In genomic region chr20:64211874-64212658, GRCh38 we compare ENCODE assay signal across 24 cellular contexts. TPM values are rescaled to one million over a fixed set of nuclear protein-coding genes. Genes with fewer than 3 reads are reported as not detected.
A peak's percentile ranks its signal among the peaks of the same experiment; 100 is the strongest.
DNase-seq lines count a peak whose midpoint lies in the region; ATAC-seq, FAIRE-seq and TF ChIP-seq lines count a peak whose summit lies in the region.
"Had no signal": no experiment of that assay in that cellular context is flagged by ENCODE, and none has a peak within 500 bp of the region (broad histone marks: within the 10 kb centered on the region; RNA-seq: fewer than 3 reads in every experiment).

No MANE protein-coding gene starts in this region.

- CTCF ChIA-PET in HEK293 (lab: Yijun Ruan, JAX) (interaction anchor here (0.6 to 1.1 kb wide), 2 partner anchors 12 to 133 kb away, joined by 3 to 4 read pairs; partner anchors contain the start of gene RGS19), HepG2 (lab: Yijun Ruan, JAX; ENCODE audit: low intra/inter-chr PET ratio, low total read pairs) (no interaction called here)

- TF ChIP-seq EP300 in esophagus muscularis mucosa (IDR thresholded peaks at IDR 0.05), result no peak
- TF ChIP-seq EP300 in HepG2 (IDR thresholded peaks at IDR 0.05; ENCODE audit: low read depth in 2 of 2, low read length in 2 of 2), result no peak
- no peak for TF ChIP-seq EP300 in HepG2 (CRISPR knock-in tag; IDR thresholded peaks at IDR 0.05; ENCODE audit: borderline replicate concordance)

- H3K9ac ChIP-seq in HepG2 (ENCODE audit: insufficient read depth, low read depth, low read length), result peak overlapping the region; percentile 51; the same call in 1 of the 2 replicates
- H3K9ac ChIP-seq in stomach smooth muscle (ENCODE audit: low read length in 2 of 2), result no peak overlapping the region

- peak overlapping the region; percentile 67 for H3K4me2 ChIP-seq in HepG2 (ENCODE audit: low read depth, low read length)

- TF ChIP-seq RAD21 in HepG2 (CRISPR knock-in tag; IDR thresholded peaks at IDR 0.05), result no peak

- H3K9me3 Mint-ChIP-seq in chondrocyte (ENCODE audit: low read depth), result no peaks in the 10 kb centered on the region
- H3K9me3 Mint-ChIP-seq: activated naive CD4-positive, alpha-beta T cell treated with anti-CD3 and anti-CD28 coated beads for 36 hours had no signal

- H3K4me3 ChIP-seq in HEK293 (ENCODE audit: low read depth, low read length), result no peak overlapping the region
- no peak overlapping the region for H3K4me3 ChIP-seq in esophagus muscularis mucosa
- H3K4me3 ChIP-seq in HepG2 (replicated peaks in 1 of 3; ENCODE audit: insufficient read depth in 1 of 3, low read depth in 2 of 3, low read length in 3 of 3), result peak overlapping the region in 2 of 3 experiments; percentile 17 to 51; a peak in 2 of 6 replicates
- no peak overlapping the region for H3K4me3 ChIP-seq in stomach smooth muscle (ENCODE audit: low read length in 2 of 2)
- H3K4me3 ChIP-seq: SJCRH30, skin epidermis, uterus had no signal

- H3K36me3 ChIP-seq in HEK293 (ENCODE audit: control insufficient read depth in 2 of 2, insufficient read depth in 1 of 2, low read length in 2 of 2) (no peaks in the 10 kb centered on the region), esophagus muscularis mucosa (no peaks in the 10 kb centered on the region), HepG2 (replicated peaks in 1 of 2; ENCODE audit: control insufficient read depth in 1 of 2, insufficient read depth in 2 of 2, low read length in 2 of 2) (no peaks in the 10 kb centered on the region), stomach smooth muscle (ENCODE audit: control insufficient read depth in 2 of 2, insufficient read depth in 2 of 2, low read length in 2 of 2) (no peaks in the 10 kb centered on the region)
- H3K36me3 ChIP-seq: SJCRH30, uterus had no signal

- H3K79me2 ChIP-seq in HepG2 (ENCODE audit: insufficient read depth, low read length), result no peaks in the 10 kb centered on the region

- H3K27me3 Mint-ChIP-seq in chondrocyte (ENCODE audit: low read depth), result peaks cover 40% of the 10 kb centered on the region

- TF ChIP-seq POLR2A in esophagus muscularis mucosa (IDR thresholded peaks at IDR 0.05; ENCODE audit: low read depth), result no peak
- no peak for TF ChIP-seq POLR2A in HepG2 (IDR thresholded peaks at IDR 0.05; ENCODE audit: insufficient read depth in 1 of 2, low read depth in 2 of 2, low read length in 2 of 2)
- no peak for TF ChIP-seq POLR2A in GM12892 (IDR thresholded peaks at IDR 0.05; ENCODE audit: low read depth, low read length)

- H3K4me3 Mint-ChIP-seq in chondrocyte (ENCODE audit: unreplicated experiment), result no peak overlapping the region
- H3K4me3 Mint-ChIP-seq: activated naive CD4-positive, alpha-beta T cell treated with anti-CD3 and anti-CD28 coated beads for 36 hours had no signal

- in situ Hi-C loops in HepG2 (cut with HindIII; ENCODE audit: extremely low pct_ligation_motif_present, low pct_unique_long_range_greater_than_20kb), result no loop called here

- no peaks in the 10 kb centered on the region for H4K20me1 ChIP-seq in HepG2 (ENCODE audit: insufficient read depth, low read length)

- peak; percentile 21 for ATAC-seq in HepG2
- ATAC-seq: esophagus mucosa had no signal

- H3K27ac ChIP-seq in HEK293 (ENCODE audit: extremely low read depth, low read depth, low read length) (no peak overlapping the region), esophagus muscularis mucosa (replicated peaks in 1 of 4) (peak overlapping the region in 3 of 4 donors; percentile 38 to 70 (median 67)), HepG2 (ENCODE audit: extremely low read length, insufficient read depth, low read length) (no peak overlapping the region), stomach smooth muscle (ENCODE audit: low read length) (peak overlapping the region; percentile 76)
- H3K27ac ChIP-seq: SJCRH30, skin epidermis had no signal

- DNase-seq in esophagus muscularis mucosa (ENCODE audit: extremely low spot score), result no peak
- DNase-seq in HepG2 (ENCODE audit: low spot score), result no peak
- no peak for DNase-seq in NCI-H146 treated with DMSO at 0.1 percent for 48 hours (lab: John Stamatoyannopoulos, UW; ENCODE audit: unreplicated experiment)
- no peak for DNase-seq in GM12892 (ENCODE audit: insufficient read length)
- no peak for DNase-seq in chondrocyte (ENCODE audit: low spot score)
- no peak for DNase-seq in DMS 273 (lab: John Stamatoyannopoulos, UW; ENCODE audit: unreplicated experiment)
- DNase-seq: activated CD4-positive, CD25-positive, alpha-beta regulatory T cell treated with anti-CD3 and anti-CD28 coated beads, Interleukin-2, amount 50 U/mL, for 72 hours; activated naive CD4-positive, alpha-beta T cell treated with anti-CD3 and anti-CD28 coated beads for 36 hours; activated T-cell treated with anti-CD3 and anti-CD28 coated beads, Interleukin-2, amount 50 U/mL, for 48 hours; cortex of kidney; foreskin melanocyte; mammary epithelial cell; NK-92 treated with Interleukin-12 subunit alpha and Interleukin-12 subunit beta, amount 100 ng/mL, for 24 hours; T-helper 1 cell had no signal

- BruUV-seq in HepG2 (replicated peaks; lab: Mats Ljungman, UMichigan), result no TSS peak

- H3K9me3 ChIP-seq in HEK293 (ENCODE audit: control insufficient read depth, insufficient read depth, low read depth, low read length), result no peaks in the 10 kb centered on the region
- H3K9me3 ChIP-seq in esophagus muscularis mucosa, result no peaks in the 10 kb centered on the region
- no peaks in the 10 kb centered on the region for H3K9me3 ChIP-seq in HepG2 (ENCODE audit: low read length)
- no peaks in the 10 kb centered on the region for H3K9me3 ChIP-seq in stomach smooth muscle (ENCODE audit: control insufficient read depth in 2 of 2, low read length in 2 of 2)
- H3K9me3 ChIP-seq: SJCRH30, uterus had no signal

- no peak overlapping the region for H3K27ac Mint-ChIP-seq in chondrocyte (ENCODE audit: unreplicated experiment)
- H3K27ac Mint-ChIP-seq: activated naive CD4-positive, alpha-beta T cell treated with anti-CD3 and anti-CD28 coated beads for 36 hours; progenitor cell of endocrine pancreas had no signal

- no peaks in the 10 kb centered on the region for H3K36me3 Mint-ChIP-seq in chondrocyte (ENCODE audit: low read depth)

- POLR2A ChIA-PET in HEK293 (lab: Yijun Ruan, JAX), result no interaction called here
- POLR2A ChIA-PET in HepG2 (lab: Yijun Ruan, JAX), result interaction anchor here (1.3 to 2.4 kb wide), 5 partner anchors 11 to 42 kb away, joined by 3 to 10 read pairs (median 4); no protein-coding TSS in a partner anchor

- FAIRE-seq in HepG2 (lab: Jason Lieb, UNC) (no peak), GM12892 (lab: Jason Lieb, UNC) (no peak)
- FAIRE-seq: islet of Langerhans had no signal

- H3K27me3 ChIP-seq in esophagus muscularis mucosa, result no peaks in the 10 kb centered on the region
- H3K27me3 ChIP-seq in HepG2 (ENCODE audit: control insufficient read depth in 1 of 2, insufficient read depth in 2 of 2, low read length in 2 of 2), result peaks cover 32 to 81% of the 10 kb centered on the region in 2 experiments
- no peaks in the 10 kb centered on the region for H3K27me3 ChIP-seq in stomach smooth muscle (ENCODE audit: control insufficient read depth in 1 of 2, insufficient read depth in 2 of 2, low read length in 2 of 2)
- H3K27me3 ChIP-seq: uterus had no signal

- WGBS in esophagus muscularis mucosa, result 85% methylated on average over 12 of the region's 21 CpGs
- WGBS in HepG2 (ENCODE audit: low lambda C conversion rate), result 22% methylated on average over 16 of the region's 21 CpGs

- no peak overlapping the region for H2AFZ ChIP-seq in HepG2 (ENCODE audit: low read length)

- intact Hi-C loops in esophagus muscularis mucosa (cut with DNase I) (no loop called here), HepG2 (cut with micrococcal nuclease; ENCODE audit: unreplicated experiment) (no loop called here)

- TF ChIP-seq CTCF in HEK293 (tag by site-specific recombination; IDR thresholded peaks at IDR 0.05) (no peak), esophagus muscularis mucosa (IDR thresholded peaks at IDR 0.05) (no peak), HepG2 (CRISPR knock-in tag; IDR thresholded peaks at IDR 0.05) (no peak), chondrocyte (IDR thresholded peaks at IDR 0.05) (no peak)

- no peaks in the 10 kb centered on the region for H3K4me1 ChIP-seq in HEK293 (ENCODE audit: control insufficient read depth, insufficient read depth, low read length)
- peaks cover 29 to 49% (median 36%) of the 10 kb centered on the region in 4 donors for H3K4me1 ChIP-seq in esophagus muscularis mucosa
- peaks cover 57% of the 10 kb centered on the region for H3K4me1 ChIP-seq in HepG2 (ENCODE audit: insufficient read depth, low read length)
- H3K4me1 ChIP-seq in stomach smooth muscle (ENCODE audit: control insufficient read depth, insufficient read depth, low read length), result peaks cover 40% of the 10 kb centered on the region

- H3K4me1 Mint-ChIP-seq in chondrocyte (ENCODE audit: low read depth), result peaks cover 4% of the 10 kb centered on the region

RNA-seq across cellular contexts. Expression of gene PCMTD2, which starts 43.5 kb away (rescaled TPM):
- total RNA-seq in esophagus muscularis mucosa (10 to 100 TPM; 36.5 to 54.8 (median 44.5) TPM), HepG2 (2016; rRNA removed; fragmentation: Illumina TruSeq; extraction: Trizol) (47.0 and 50.5 TPM in 2 replicates), chondrocyte (31.5 to 48.2 TPM (median 38.1 TPM) in 3 replicates)
- total RNA-seq in HepG2 (2016; cell fraction: cytosol; rRNA removed; fragmentation: Illumina TruSeq; extraction: Trizol; ENCODE audit: low read depth), result 5.3 and 6.4 TPM in 2 replicates
- 44.0 and 57.6 TPM in 2 replicates for total RNA-seq in HepG2 (2016; cell fraction: insoluble cytoplasmic fraction; rRNA removed; fragmentation: Illumina TruSeq; extraction: Trizol)
- total RNA-seq in HepG2 (2016; cell fraction: membrane; rRNA removed; fragmentation: Illumina TruSeq; extraction: Trizol), result 23.6 and 27.0 TPM in 2 replicates
- total RNA-seq in HepG2 (2016; cell fraction: nucleus; rRNA removed; fragmentation: Illumina TruSeq; extraction: Trizol), result 52.1 and 60.5 TPM in 2 replicates
- polyA plus RNA-seq in HepG2 (2011; rRNA removed), result 66.3 and 76.9 TPM in 2 replicates
- polyA plus RNA-seq in HepG2 (2011; cell fraction: cytosol; rRNA removed), result 40.5 and 52.8 TPM in 2 replicates
- 117 and 148 TPM in 2 replicates for polyA plus RNA-seq in HepG2 (2011; cell fraction: nucleus; rRNA removed)
- 58.6 and 62.1 TPM in 2 replicates for polyA plus RNA-seq in HepG2 (2012)
- 1.5 and 2.4 TPM in 2 replicates for polyA plus RNA-seq in HepG2 (2016; cell fraction: cytosol; fragmentation: Illumina TruSeq; extraction: Trizol; ENCODE audit: low read depth)
- polyA plus RNA-seq in HepG2 (2016; cell fraction: insoluble cytoplasmic fraction; fragmentation: Illumina TruSeq; extraction: Trizol; ENCODE audit: low read depth), result 41.2 and 44.9 TPM in 2 replicates
- polyA plus RNA-seq in HepG2 (2016; cell fraction: membrane; fragmentation: Illumina TruSeq; extraction: Trizol; ENCODE audit: low read depth), result 10.2 and 12.5 TPM in 2 replicates
- 134 and 146 TPM in 2 replicates for polyA plus RNA-seq in HepG2 (2016; cell fraction: nucleus; fragmentation: Illumina TruSeq; extraction: Trizol; ENCODE audit: insufficient read depth, low read depth)
- 20.0 and 41.6 TPM in 2 replicates for polyA minus RNA-seq in HepG2 (2011; rRNA and poly(A)+ RNA removed; ENCODE audit: low replicate concordance)
- polyA minus RNA-seq in HepG2 (2011; cell fraction: cytosol; rRNA and poly(A)+ RNA removed), result 36.8 and 46.1 TPM in 2 replicates
- polyA minus RNA-seq in HepG2 (2011; cell fraction: nucleus; rRNA and poly(A)+ RNA removed), result 78.9 and 107 TPM in 2 replicates
- 21.5 TPM for polyA plus RNA-seq in GM12892 (2012; ENCODE audit: missing spikeins)

RNA-seq across cellular contexts. Expression of gene MYT1, which starts 47.8 kb away (rescaled TPM):
- not detected for total RNA-seq in esophagus muscularis mucosa
- total RNA-seq in HepG2 (2016; rRNA removed; fragmentation: Illumina TruSeq; extraction: Trizol), result 0.42 and 0.58 TPM in 2 replicates
- total RNA-seq in HepG2 (2016; cell fraction: cytosol; rRNA removed; fragmentation: Illumina TruSeq; extraction: Trizol; ENCODE audit: low read depth), result 0.10 TPM in 1 of 2 replicates, not detected in the other
- total RNA-seq in HepG2 (2016; cell fraction: insoluble cytoplasmic fraction; rRNA removed; fragmentation: Illumina TruSeq; extraction: Trizol), result 0.12 and 0.30 TPM in 2 replicates
- 0.07 and 0.34 TPM in 2 replicates for total RNA-seq in HepG2 (2016; cell fraction: membrane; rRNA removed; fragmentation: Illumina TruSeq; extraction: Trizol)
- total RNA-seq in HepG2 (2016; cell fraction: nucleus; rRNA removed; fragmentation: Illumina TruSeq; extraction: Trizol), result 0.88 and 1.2 TPM in 2 replicates
- polyA plus RNA-seq in HepG2 (2011; rRNA removed), result 2.5 and 3.2 TPM in 2 replicates
- polyA plus RNA-seq in HepG2 (2011; cell fraction: cytosol; rRNA removed), result 1.5 TPM in 2 replicates
- 3.2 and 3.4 TPM in 2 replicates for polyA plus RNA-seq in HepG2 (2011; cell fraction: nucleus; rRNA removed)
- 1.0 and 1.6 TPM in 2 replicates for polyA plus RNA-seq in HepG2 (2012)
- polyA plus RNA-seq in HepG2 (2016; cell fraction: cytosol; fragmentation: Illumina TruSeq; extraction: Trizol; ENCODE audit: low read depth), result 0.15 TPM in 1 of 2 replicates, not detected in the other
- 0.27 and 0.67 TPM in 2 replicates for polyA plus RNA-seq in HepG2 (2016; cell fraction: insoluble cytoplasmic fraction; fragmentation: Illumina TruSeq; extraction: Trizol; ENCODE audit: low read depth)
- polyA plus RNA-seq in HepG2 (2016; cell fraction: membrane; fragmentation: Illumina TruSeq; extraction: Trizol; ENCODE audit: low read depth), result 0.15 and 0.27 TPM in 2 replicates
- polyA plus RNA-seq in HepG2 (2016; cell fraction: nucleus; fragmentation: Illumina TruSeq; extraction: Trizol; ENCODE audit: insufficient read depth, low read depth), result 1.2 and 2.9 TPM in 2 replicates
- 1.4 TPM in 1 of 2 replicates, not detected in the other for polyA minus RNA-seq in HepG2 (2011; rRNA and poly(A)+ RNA removed; ENCODE audit: low replicate concordance)
- polyA minus RNA-seq in HepG2 (2011; cell fraction: cytosol; rRNA and poly(A)+ RNA removed), result 0.20 and 0.70 TPM in 2 replicates
- 1.8 and 3.6 TPM in 2 replicates for polyA minus RNA-seq in HepG2 (2011; cell fraction: nucleus; rRNA and poly(A)+ RNA removed)
- not detected for polyA plus RNA-seq in GM12892 (2012; ENCODE audit: missing spikeins)
- total RNA-seq in chondrocyte, result not detected in 3 replicates
- total RNA-seq: esophagus mucosa, IMR-90, M059J, mammary epithelial cell, SJCRH30 had no signal
- polyA plus RNA-seq: IMR-90 had no signal

Comparison
In these comparisons a context has a peak if more than half of its experiments do, and no peak if none do; other contexts are left out.
1. H3K27ac ChIP-seq: peak in esophagus muscularis mucosa (3 of 4) and stomach smooth muscle (single experiment); none in HEK293 (single experiment) and HepG2 (single experiment).
2. H3K4me3 ChIP-seq: peak in HepG2 (2 of 3); none in HEK293 (single experiment), esophagus muscularis mucosa (0 of 4) and stomach smooth muscle (0 of 2).
3. Of the 63 proteins assayed by ChIP-seq in both HepG2 and HEK293: peak only in HepG2: PATZ1, ZNF629 and ZNF777; only in HEK293: none; in both: none; in neither: 60.